Comparison of ENCODE assay signal across 21 cellular contexts in the genomic region with DNA sequence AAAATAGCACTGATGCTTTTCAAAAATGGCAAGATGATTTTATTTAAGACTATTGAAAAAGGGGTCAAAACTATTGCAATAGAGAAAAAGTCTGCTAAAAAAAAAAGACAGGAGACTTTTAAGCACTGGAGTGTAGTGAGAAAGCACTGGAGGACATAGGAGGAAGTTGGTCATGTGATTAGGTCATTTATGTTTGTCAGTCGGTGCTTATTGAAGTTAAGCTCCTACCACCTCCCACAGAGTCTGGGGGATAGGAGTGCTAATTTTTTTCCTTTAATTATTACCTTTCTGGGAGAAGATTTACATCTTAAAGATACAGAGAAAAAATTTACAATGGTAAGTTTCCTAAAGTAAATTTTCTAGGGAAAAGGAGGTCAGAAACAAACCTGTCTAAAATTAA.
DNase-seq lines count a peak whose midpoint lies in the region; ATAC-seq and TF ChIP-seq lines count a peak whose summit lies in the region.
"Had no signal": no experiment of that assay in that cellular context is flagged by ENCODE, and none has a peak within 500 bp of the region (broad histone marks: within the 10 kb centered on the region; RNA-seq: fewer than 3 reads in every experiment).

No MANE protein-coding gene starts in this region.

- H3K36me3 ChIP-seq in A673 (ENCODE audit: insufficient read depth, low read length, poor library complexity, severe bottlenecking) (no peaks in the 10 kb centered on the region), OCI-LY3 (replicated peaks; ENCODE audit: low read depth, low read length) (no peaks in the 10 kb centered on the region), endodermal cell (ENCODE audit: control insufficient read depth, insufficient read depth, low read length) (no peaks in the 10 kb centered on the region)

- H3K9me3 ChIP-seq in A673 (ENCODE audit: low read depth, low read length, poor library complexity, severe bottlenecking) (peaks cover 6% of the 10 kb centered on the region), OCI-LY3 (ENCODE audit: insufficient read depth, low read length) (no peaks in the 10 kb centered on the region), endodermal cell (ENCODE audit: control insufficient read depth, low read length) (peaks cover 5% of the 10 kb centered on the region)

- no peaks in the 10 kb centered on the region for H3K36me3 Mint-ChIP-seq in endodermal cell (ENCODE audit: low read depth)
- no peaks in the 10 kb centered on the region for H3K36me3 Mint-ChIP-seq in nephron (ENCODE audit: low read depth)

- no peak overlapping the region for H3K4me3 ChIP-seq in A673 (ENCODE audit: low read depth, low read length, poor library complexity, severe bottlenecking)
- H3K4me3 ChIP-seq in OCI-LY3 (ENCODE audit: low read length), result no peak overlapping the region
- H3K4me3 ChIP-seq in endodermal cell (ENCODE audit: low read length), result no peak overlapping the region

- peaks cover 18% of the 10 kb centered on the region for H3K4me1 Mint-ChIP-seq in endodermal cell
- H3K4me1 Mint-ChIP-seq in nephron, result no peaks in the 10 kb centered on the region
- H3K4me1 Mint-ChIP-seq: B cell had no signal

- no CpG with 5 or more reads among the region's 1 CpG for WGBS in endodermal cell (ENCODE audit: insufficient coverage in 1 of 2, insufficient read length in 1 of 2), 2 experiments

- no peaks in the 10 kb centered on the region for H4K20me1 ChIP-seq in OCI-LY3 (ENCODE audit: insufficient read depth, low read length)

- TF ChIP-seq CTCF in A673 (conservative IDR thresholded peaks at IDR 0.05; ENCODE audit: low read depth, low read length), result no peak
- TF ChIP-seq CTCF in OCI-LY3 (IDR thresholded peaks at IDR 0.05; ENCODE audit: low read depth, low read length), result no peak
- TF ChIP-seq CTCF in endodermal cell (conservative IDR thresholded peaks at IDR 0.05), result no peak
- no peak for TF ChIP-seq CTCF in nephron (IDR thresholded peaks at IDR 0.05; ENCODE audit: unreplicated experiment in 3 of 3)

- H3K4me3 Mint-ChIP-seq in endodermal cell (no peak overlapping the region), nephron (peak overlapping the region in 1 of 3 experiments; percentile 51)
- H3K4me3 Mint-ChIP-seq: B cell had no signal

- H3K27me3 Mint-ChIP-seq in endodermal cell (ENCODE audit: insufficient read depth) (no peaks in the 10 kb centered on the region), nephron (ENCODE audit: low read depth) (no peaks in the 10 kb centered on the region)
- H3K27me3 Mint-ChIP-seq: B cell had no signal

- H3K9me3 Mint-ChIP-seq in endodermal cell (peaks cover 12% of the 10 kb centered on the region), nephron (peaks cover 12% of the 10 kb centered on the region)

- DNase-seq in A673 (ENCODE audit: low spot score), result peak; percentile 14
- no peak for DNase-seq in endodermal cell
- DNase-seq in stimulated activated naive CD8-positive, alpha-beta T cell treated with anti-CD3 and anti-CD28 coated beads, Interleukin-15, Interleukin-2, amounts not matched to agents 100 U/mL and 50 U/mL, for 24 hours, result no peak
- no peak for DNase-seq in activated gamma-delta T cell treated with Interleukin-2 at 50 U/mL for 16 hours
- DNase-seq in LoVo (ENCODE audit: low spot score), result no peak
- DNase-seq: 8988T, DMS79, GOT3, HCEC 1CT, NCI-H1092 treated with DMSO at 0.1 percent for 48 hours, NCI-H1436 treated with DMSO at 0.1 percent for 48 hours, NCI-H1930, NCI-H226, NCI-H524, RPMI8226, SHP77, SW 1271 had no signal

- intact Hi-C loops in A673 (cut with micrococcal nuclease; ENCODE audit: unreplicated experiment), result no loop called here

- H3K4me2 ChIP-seq in OCI-LY3 (ENCODE audit: low read length), result no peak overlapping the region

- peak overlapping the region; percentile 73 for H2AFZ ChIP-seq in OCI-LY3 (ENCODE audit: low read depth, low read length)

- POLR2A ChIA-PET in A673 (lab: Charles Lee; ENCODE audit: low non-redundant PET), result no interaction called here

- H3K79me2 ChIP-seq in OCI-LY3 (ENCODE audit: low read length), result no peaks in the 10 kb centered on the region

- H3K27ac Mint-ChIP-seq in endodermal cell, result peak overlapping the region; percentile 18
- peak overlapping the region; percentile 67 to 89 (median 82) for H3K27ac Mint-ChIP-seq in nephron
- H3K27ac Mint-ChIP-seq: B cell had no signal

- ATAC-seq in stimulated activated naive CD8-positive, alpha-beta T cell treated with anti-CD3 and anti-CD28 coated beads, Interleukin-15, Interleukin-2, amounts not matched to agents 100 U/mL and 50 U/mL, for 24 hours, result no peak
- no peak for ATAC-seq in HG03039 (IDR thresholded peaks at IDR 0.05; ENCODE audit: unreplicated experiment)

- H3K27ac ChIP-seq in A673 (ENCODE audit: low read depth, low read length, poor library complexity, severe bottlenecking), result no peak overlapping the region
- no peak overlapping the region for H3K27ac ChIP-seq in OCI-LY3 (ENCODE audit: low read length)
- H3K27ac ChIP-seq in endodermal cell (ENCODE audit: low read depth, low read length), result no peak overlapping the region

- CTCF ChIA-PET in A673 (lab: Charles Lee), result no interaction called here

- no peak overlapping the region for H3K9ac ChIP-seq in OCI-LY3 (ENCODE audit: low read length)
- no peak overlapping the region for H3K9ac ChIP-seq in endodermal cell (ENCODE audit: extremely low read depth, low read length, poor library complexity, severe bottlenecking)

- peaks cover 7% of the 10 kb centered on the region for H3K4me1 ChIP-seq in A673 (ENCODE audit: insufficient read depth, low read length, poor library complexity, severe bottlenecking)
- H3K4me1 ChIP-seq in OCI-LY3 (ENCODE audit: low read length), result no peaks in the 10 kb centered on the region
- H3K4me1 ChIP-seq in endodermal cell (ENCODE audit: control insufficient read depth, insufficient read depth, low read length), result peaks cover 6% of the 10 kb centered on the region

- H3K27me3 ChIP-seq in A673 (replicated peaks; ENCODE audit: insufficient read depth, low read depth, low read length, poor library complexity) (no peaks in the 10 kb centered on the region), OCI-LY3 (ENCODE audit: low read depth, low read length) (no peaks in the 10 kb centered on the region), endodermal cell (ENCODE audit: control insufficient read depth, insufficient read depth, low read length, poor library complexity, severe bottlenecking) (no peaks in the 10 kb centered on the region)

- BruUV-seq in A673 (replicated peaks; lab: Mats Ljungman, UMichigan), result no TSS peak
